In genomic region chr6:70280462-70280861, GRCh38 we compare ENCODE assay signal across 18 cellular contexts. TPM values are rescaled to one million over a fixed set of nuclear protein-coding genes. Genes with fewer than 3 reads are reported as not detected.
DNase-seq lines count a peak whose midpoint lies in the region; ATAC-seq and TF ChIP-seq lines count a peak whose summit lies in the region.
"Had no signal": no experiment of that assay in that cellular context is flagged by ENCODE, and none has a peak within 500 bp of the region (broad histone marks: within the 10 kb centered on the region; RNA-seq: fewer than 3 reads in every experiment).

No MANE protein-coding gene starts in this region.

- H3K27ac ChIP-seq in right cardiac atrium (ENCODE audit: low read length) (no peak overlapping the region), transverse colon (no peak overlapping the region)
- H3K27ac ChIP-seq: HL-60, psoas muscle had no signal

- no peak for TF ChIP-seq EP300 in transverse colon (IDR thresholded peaks at IDR 0.05; ENCODE audit: low read depth)

- no peaks in the 10 kb centered on the region for H3K4me1 ChIP-seq in right cardiac atrium (ENCODE audit: control insufficient read depth, insufficient read depth, low read length)
- peaks cover 0 to 12% (median 4%) of the 10 kb centered on the region in 4 donors for H3K4me1 ChIP-seq in transverse colon
- H3K4me1 ChIP-seq: psoas muscle had no signal

- in situ Hi-C loops in transverse colon (cut with MboI; ENCODE audit: low pct_ligation_motif_present in 1 of 4, low pct_unique_long_range_greater_than_20kb in 1 of 4, low sequenced_read_pairs in 3 of 4): no loop called here

- H3K9me3 Mint-ChIP-seq in endothelial cell (ENCODE audit: unreplicated experiment) (no peaks in the 10 kb centered on the region), HFFc6 (no peaks in the 10 kb centered on the region)
- H3K9me3 Mint-ChIP-seq: stimulated activated naive B cell treated with anti-CD40 and anti-IgM and Interleukin-4, amounts not matched to agents 10 μg/mL and 1 μg/mL and 100 μg/mL, for 72 hours had no signal

- intact Hi-C loops in right cardiac atrium (cut with DNase I) (no loop called here), left ventricle myocardium superior (cut with micrococcal nuclease) (no loop called here), transverse colon (cut with DNase I; ENCODE audit: low total_unique reads) (no loop called here)

- H3K27me3 ChIP-seq in right cardiac atrium (ENCODE audit: control insufficient read depth, insufficient read depth): no peaks in the 10 kb centered on the region
- H3K27me3 ChIP-seq in transverse colon: peaks cover 45% of the 10 kb centered on the region

- TF ChIP-seq POLR2A in transverse colon (IDR thresholded peaks at IDR 0.05): no peak

- peaks cover 6% of the 10 kb centered on the region for H3K27me3 Mint-ChIP-seq in endothelial cell (ENCODE audit: unreplicated experiment)
- H3K27me3 Mint-ChIP-seq in HFFc6 (ENCODE audit: insufficient read depth): peaks cover 13% of the 10 kb centered on the region

- no peaks in the 10 kb centered on the region for H3K36me3 Mint-ChIP-seq in endothelial cell (ENCODE audit: low read depth, unreplicated experiment)
- no peaks in the 10 kb centered on the region for H3K36me3 Mint-ChIP-seq in HFFc6 (ENCODE audit: low read depth)
- H3K36me3 Mint-ChIP-seq: stimulated activated naive B cell treated with anti-CD40 and anti-IgM and Interleukin-4, amounts not matched to agents 10 μg/mL and 1 μg/mL and 100 μg/mL, for 72 hours had no signal

- no peak for ATAC-seq in right cardiac atrium
- ATAC-seq in left ventricle myocardium superior: no peak
- ATAC-seq: psoas muscle; stimulated activated naive B cell treated with anti-CD40 and anti-IgM and Interleukin-4, amounts not matched to agents 10 μg/mL and 1 μg/mL and 100 μg/mL, for 72 hours had no signal

- H3K27ac Mint-ChIP-seq in endothelial cell (ENCODE audit: unreplicated experiment) (no peak overlapping the region), HFFc6 (no peak overlapping the region)
- H3K27ac Mint-ChIP-seq: stimulated activated naive B cell treated with anti-CD40 and anti-IgM and Interleukin-4, amounts not matched to agents 10 μg/mL and 1 μg/mL and 100 μg/mL, for 72 hours had no signal

- H3K9me3 ChIP-seq in right cardiac atrium (ENCODE audit: control insufficient read depth, low read length): no peaks in the 10 kb centered on the region
- no peaks in the 10 kb centered on the region for H3K9me3 ChIP-seq in transverse colon
- H3K9me3 ChIP-seq: psoas muscle had no signal

- TF ChIP-seq CTCF in endothelial cell (IDR thresholded peaks at IDR 0.05; ENCODE audit: unreplicated experiment): no peak
- TF ChIP-seq CTCF in transverse colon (IDR thresholded peaks at IDR 0.05): no peak
- TF ChIP-seq CTCF in HFFc6 (IDR thresholded peaks at IDR 0.05): no peak

- no peaks in the 10 kb centered on the region for H3K36me3 ChIP-seq in transverse colon

- no peak overlapping the region for H3K4me3 ChIP-seq in right cardiac atrium (ENCODE audit: low read length)
- H3K4me3 ChIP-seq in transverse colon: no peak overlapping the region
- H3K4me3 ChIP-seq: psoas muscle had no signal

- peak in 2 of 3 donors; percentile 29 to 48 for DNase-seq in right cardiac atrium
- no peak for DNase-seq in left ventricle myocardium superior
- DNase-seq in NCI-H2227 (lab: John Stamatoyannopoulos, UW; ENCODE audit: unreplicated experiment): peak; percentile 32
- peak; percentile 9 for DNase-seq in endothelial cell (ENCODE audit: low spot score)
- peak; percentile 21 for DNase-seq in transverse colon
- DNase-seq in HFFc6: no peak
- no peak for DNase-seq in SIG-M5 treated with dmso at 0.1 percent for 504 hours (lab: John Stamatoyannopoulos, UW; ENCODE audit: unreplicated experiment)
- no peak for DNase-seq in T-helper 9 cell
- DNase-seq: activated naive CD4-positive, alpha-beta T cell treated with Interleukin-2 at 50 U/mL for 16 hours; effector CD4-positive, alpha-beta T cell; foreskin fibroblast; psoas muscle; stimulated activated CD4-positive, alpha-beta T cell treated with anti-CD3 and anti-CD28 coated beads, Interleukin-4, amount 100 ng/mL, for 1 hour; stimulated activated naive B cell treated with anti-CD40 and anti-IgM and Interleukin-4, amounts not matched to agents 10 μg/mL and 1 μg/mL and 100 μg/mL, for 72 hours; T-helper 2 cell had no signal

- WGBS in right cardiac atrium: 49% methylated on average over 14 of the region's 14 CpGs
- 49% methylated on average over 13 of the region's 14 CpGs; no CpG with 5 or more reads in 1 of the 2 donors for WGBS in transverse colon (ENCODE audit: low coverage in 1 of 2), 2 donors

- H3K4me3 Mint-ChIP-seq in endothelial cell (ENCODE audit: unreplicated experiment): no peak overlapping the region
- H3K4me3 Mint-ChIP-seq in HFFc6: no peak overlapping the region
- H3K4me3 Mint-ChIP-seq: stimulated activated naive B cell treated with anti-CD40 and anti-IgM and Interleukin-4, amounts not matched to agents 10 μg/mL and 1 μg/mL and 100 μg/mL, for 72 hours had no signal

- H3K4me1 Mint-ChIP-seq in endothelial cell (ENCODE audit: unreplicated experiment) (peaks cover 3% of the 10 kb centered on the region), HFFc6 (ENCODE audit: low read depth) (no peaks in the 10 kb centered on the region)

RNA-seq across cellular contexts. Expression of gene COL9A1, which starts 22.4 kb away (rescaled TPM):
- total RNA-seq in right cardiac atrium (10 to 100 TPM in 1 of 4 donors, 1 to 10 TPM in 3; 1.9 to 14.3 (median 4.7) TPM), left ventricle myocardium superior (not detected), endothelial cell (ENCODE audit: unreplicated experiment) (0.77 TPM), transverse colon (1 to 10 TPM in 1 of 4 donors, under 1 TPM in 1, not detected in 2; 0.64 to 1.5 TPM)
- polyA plus RNA-seq in right cardiac atrium: 6.0 TPM
- not detected for total RNA-seq in HFFc6 (2021; fragmentation: NEBNext Ultra II Directional; extraction: Animal tissue kit (Norgen Biotek cat#: 25700))
- total RNA-seq: activated CD8-positive, alpha-beta memory T cell treated with anti-CD3 and anti-CD28 coated beads for 36 hours; psoas muscle had no signal
- polyA plus RNA-seq: AG04450 had no signal

Comparison
In these comparisons a context has a peak if more than half of its experiments do, and no peak if none do; other contexts are left out.
1. DNase-seq: peak in right cardiac atrium (2 of 3), NCI-H2227 (single experiment), endothelial cell (single experiment) and transverse colon (single experiment); none in left ventricle myocardium superior (single experiment), HFFc6 (single experiment), SIG-M5 treated with dmso at 0.1 percent for 504 hours (single experiment) and T-helper 9 cell (single experiment).